ENCODE assay signal across 24 cellular contexts in the genomic region with DNA sequence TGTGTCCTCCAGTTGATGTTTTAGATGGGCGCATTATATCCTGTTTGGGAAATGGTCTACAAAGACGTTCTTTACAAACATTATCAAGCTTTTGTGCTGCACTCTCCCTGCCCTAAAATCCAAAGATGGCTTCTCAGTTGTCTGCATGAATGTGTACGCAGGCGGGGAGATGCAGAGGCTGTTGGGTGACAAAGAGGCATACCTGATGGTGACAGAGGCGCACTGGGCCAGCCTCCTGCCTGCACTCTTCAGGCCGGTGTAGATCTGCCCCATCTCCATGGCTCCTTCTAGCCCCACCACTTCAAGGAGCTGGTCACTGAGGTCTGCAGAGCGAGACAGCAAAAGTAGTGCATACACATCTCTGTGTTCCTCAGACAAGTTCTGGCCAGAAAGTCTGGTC.
"Had no signal": no experiment of that assay in that cellular context is flagged by ENCODE, and none has a peak within 500 bp of the region (broad histone marks: within the 10 kb centered on the region; RNA-seq: fewer than 3 reads in every experiment).

No MANE protein-coding gene starts in this region.

- H3K9me3 Mint-ChIP-seq: dendritic cell treated with granulocyte-macrophage colony-stimulating factor and Interleukin-4, amounts not matched to agents 40 ng/mL and 50 ng/mL, for 4 days; effector memory CD8-positive, alpha-beta T cell; endodermal cell had no signal

- DNase-seq: colonic mucosa; cortex of kidney; dermis blood vessel endothelial cell; dorsolateral prefrontal cortex; effector CD4-positive, alpha-beta T cell; effector CD8-positive, alpha-beta T cell; effector memory CD4-positive, alpha-beta T cell; effector memory CD8-positive, alpha-beta T cell; erythroblast; esophagus squamous epithelium; foreskin fibroblast; foreskin keratinocyte; foreskin melanocyte; gastrocnemius medialis; glutamatergic neuron; heart left ventricle; heart right ventricle had no signal

- H3K27me3 ChIP-seq: colonic mucosa, dorsolateral prefrontal cortex, esophagus muscularis mucosa, esophagus squamous epithelium, gastrocnemius medialis, gastroesophageal sphincter, heart left ventricle, heart right ventricle had no signal

- H3K9me3 ChIP-seq: colonic mucosa, esophagus muscularis mucosa, esophagus squamous epithelium, gastrocnemius medialis, gastroesophageal sphincter, heart left ventricle, heart right ventricle had no signal

- H3K4me1 Mint-ChIP-seq: endodermal cell had no signal

- H3K36me3 ChIP-seq: colonic mucosa, gastrocnemius medialis had no signal

- H3K27ac Mint-ChIP-seq: dendritic cell treated with granulocyte-macrophage colony-stimulating factor and Interleukin-4, amounts not matched to agents 40 ng/mL and 50 ng/mL, for 4 days; effector memory CD8-positive, alpha-beta T cell; endodermal cell had no signal

- H3K27ac ChIP-seq: colonic mucosa, coronary artery, epithelial cell of prostate, esophagus muscularis mucosa, esophagus squamous epithelium, foreskin keratinocyte, gastrocnemius medialis, heart left ventricle, heart right ventricle had no signal

- H3K4me3 ChIP-seq: colonic mucosa, coronary artery, dorsolateral prefrontal cortex, esophagus muscularis mucosa, esophagus squamous epithelium, gastrocnemius medialis, gastroesophageal sphincter, heart left ventricle, heart right ventricle had no signal

- H3K4me3 Mint-ChIP-seq: dendritic cell treated with granulocyte-macrophage colony-stimulating factor and Interleukin-4, amounts not matched to agents 40 ng/mL and 50 ng/mL, for 4 days; effector memory CD8-positive, alpha-beta T cell; endodermal cell had no signal

- H3K4me1 ChIP-seq: colonic mucosa, esophagus squamous epithelium, foreskin keratinocyte, gastrocnemius medialis had no signal

- ATAC-seq: effector memory CD8-positive, alpha-beta T cell; esophagus mucosa; foreskin keratinocyte; gastrocnemius medialis; heart left ventricle; heart right ventricle had no signal
